ENCODE assay signal across 1 cellular context in the genomic region with DNA sequence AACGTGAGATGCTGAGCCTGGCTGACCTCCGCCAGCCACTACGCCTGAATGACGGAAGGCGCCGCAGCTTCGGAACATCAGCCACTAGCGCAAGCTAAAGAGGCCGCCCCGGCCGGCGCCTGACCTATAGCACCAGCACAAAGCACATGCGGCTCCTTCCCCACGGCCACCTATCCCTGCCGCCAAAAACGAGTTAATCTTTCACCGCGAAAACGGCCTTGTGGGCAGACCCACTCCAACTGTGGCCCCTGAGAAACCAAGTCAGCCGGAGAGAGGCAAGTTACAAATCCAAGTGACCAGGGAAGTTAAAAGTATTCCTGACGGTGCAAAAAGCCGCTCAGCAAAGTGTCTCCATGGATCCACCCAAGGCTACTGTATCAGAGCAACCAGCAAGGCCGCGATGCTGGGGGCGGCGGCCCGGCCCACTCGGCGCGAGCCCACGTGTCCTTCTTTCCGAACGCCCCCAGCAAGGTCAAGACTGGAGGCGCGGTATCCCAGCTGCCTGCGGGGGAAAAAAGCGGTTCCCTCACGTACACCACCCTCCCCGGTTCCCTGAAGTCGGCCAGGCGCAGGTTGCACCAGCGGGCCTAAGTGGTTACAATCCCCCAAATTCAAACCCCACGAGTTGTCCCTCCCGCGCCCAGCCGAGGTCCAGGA.
A peak's percentile ranks its signal among the peaks of the same experiment; 100 is the strongest.
TF ChIP-seq lines count a peak whose summit lies in the region.

No MANE protein-coding gene starts in this region.

TF ChIP-seq in IMR-90, 13 proteins besides CTCF, POLR2A, EP300 and RAD21:
- TF ChIP-seq RCOR1 (IDR thresholded peaks at IDR 0.05; ENCODE audit: insufficient replicate concordance, low read length) (no peak), CEBPB (IDR thresholded peaks at IDR 0.05; ENCODE audit: low read depth, low read length) (no peak), RFX5 (IDR thresholded peaks at IDR 0.05; ENCODE audit: low read depth, low read length) (no peak), MXI1 (IDR thresholded peaks at IDR 0.05; ENCODE audit: borderline replicate concordance, low read depth, low read length) (peak; percentile 73; the same call in 1 of the 2 replicates), NFE2L2 (IDR thresholded peaks at IDR 0.05; ENCODE audit: low read depth, low read length) (no peak), FOS (IDR thresholded peaks at IDR 0.05; ENCODE audit: low read depth, low read length) (no peak), MAZ (IDR thresholded peaks at IDR 0.05; ENCODE audit: borderline replicate concordance, low read depth, low read length) (no peak), MAFK (IDR thresholded peaks at IDR 0.05; ENCODE audit: low read depth, low read length) (no peak)
- TF ChIP-seq, protein P1, sequence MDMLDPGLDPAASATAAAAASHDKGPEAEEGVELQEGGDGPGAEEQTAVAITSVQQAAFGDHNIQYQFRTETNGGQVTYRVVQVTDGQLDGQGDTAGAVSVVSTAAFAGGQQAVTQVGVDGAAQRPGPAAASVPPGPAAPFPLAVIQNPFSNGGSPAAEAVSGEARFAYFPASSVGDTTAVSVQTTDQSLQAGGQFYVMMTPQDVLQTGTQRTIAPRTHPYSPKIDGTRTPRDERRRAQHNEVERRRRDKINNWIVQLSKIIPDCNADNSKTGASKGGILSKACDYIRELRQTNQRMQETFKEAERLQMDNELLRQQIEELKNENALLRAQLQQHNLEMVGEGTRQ (IDR thresholded peaks at IDR 0.05; ENCODE audit: low read depth, low read length), result peak; percentile 51; the same call in 1 of the 2 replicates
- TF ChIP-seq, protein P2, sequence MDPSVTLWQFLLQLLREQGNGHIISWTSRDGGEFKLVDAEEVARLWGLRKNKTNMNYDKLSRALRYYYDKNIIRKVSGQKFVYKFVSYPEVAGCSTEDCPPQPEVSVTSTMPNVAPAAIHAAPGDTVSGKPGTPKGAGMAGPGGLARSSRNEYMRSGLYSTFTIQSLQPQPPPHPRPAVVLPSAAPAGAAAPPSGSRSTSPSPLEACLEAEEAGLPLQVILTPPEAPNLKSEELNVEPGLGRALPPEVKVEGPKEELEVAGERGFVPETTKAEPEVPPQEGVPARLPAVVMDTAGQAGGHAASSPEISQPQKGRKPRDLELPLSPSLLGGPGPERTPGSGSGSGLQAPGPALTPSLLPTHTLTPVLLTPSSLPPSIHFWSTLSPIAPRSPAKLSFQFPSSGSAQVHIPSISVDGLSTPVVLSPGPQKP (IDR thresholded peaks at IDR 0.05; ENCODE audit: borderline replicate concordance, low read depth, low read length), result no peak
TF ChIP-seq in IMR-90: peak in this region for 2.
